24 cellular contexts compared by ENCODE assay signal in the genomic region with DNA sequence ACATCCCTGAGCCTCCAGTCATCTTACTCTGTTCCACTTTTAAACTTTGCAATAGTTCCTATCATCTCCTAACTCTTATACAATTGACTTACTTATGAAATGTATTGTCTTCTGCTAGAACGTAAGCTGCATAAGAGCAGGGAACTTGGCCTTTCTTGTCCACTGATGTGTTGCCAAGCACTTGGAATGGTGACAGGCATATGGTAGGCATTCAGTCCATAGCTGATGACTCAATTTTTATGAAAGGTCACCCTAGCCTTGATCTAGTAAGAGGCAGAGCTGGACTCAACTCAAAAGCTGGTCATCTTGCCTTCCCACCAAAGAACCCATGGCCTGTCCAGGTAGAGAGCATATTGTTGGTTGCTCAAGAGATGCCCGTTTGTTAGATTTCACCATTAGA.
"Had no signal": no experiment of that assay in that cellular context is flagged by ENCODE, and none has a peak within 500 bp of the region (broad histone marks: within the 10 kb centered on the region; RNA-seq: fewer than 3 reads in every experiment).

No MANE protein-coding gene starts in this region.

- H3K9me3 ChIP-seq: heart left ventricle, neutrophil, psoas muscle, right lobe of liver, spleen, thoracic aorta, transverse colon had no signal

- H3K9me3 Mint-ChIP-seq: endodermal cell; naive thymus-derived CD4-positive, alpha-beta T cell; nephron progenitor cell; stimulated activated naive B cell treated with anti-CD40 and anti-IgM and Interleukin-4, amounts not matched to agents 10 μg/mL and 1 μg/mL and 100 μg/mL, for 72 hours; stimulated activated naive CD8-positive, alpha-beta T cell treated with anti-CD3 and anti-CD28 coated beads, Interleukin-15, amount 100 ng/mL, for 72 hours had no signal

- H3K27ac Mint-ChIP-seq: endodermal cell; nephron progenitor cell; stimulated activated naive B cell treated with anti-CD40 and anti-IgM and Interleukin-4, amounts not matched to agents 10 μg/mL and 1 μg/mL and 100 μg/mL, for 72 hours had no signal

- H3K27ac ChIP-seq: coronary artery, heart left ventricle, neutrophil, psoas muscle, right lobe of liver, spleen, thoracic aorta, transverse colon had no signal

- ATAC-seq: heart left ventricle; left colon; naive thymus-derived CD4-positive, alpha-beta T cell; right lobe of liver; stimulated activated naive B cell treated with anti-CD40 and anti-IgM and Interleukin-4, amounts not matched to agents 10 μg/mL and 1 μg/mL and 100 μg/mL, for 72 hours; stimulated activated naive CD8-positive, alpha-beta T cell treated with anti-CD3 and anti-CD28 coated beads, Interleukin-15, amount 100 ng/mL, for 72 hours had no signal

- H3K4me3 ChIP-seq: coronary artery, heart left ventricle, psoas muscle, right lobe of liver, spleen, thoracic aorta, transverse colon had no signal

- DNase-seq: effector CD4-positive, alpha-beta T cell; endodermal cell; erythroblast; foreskin melanocyte; heart left ventricle; hippocampal formation; left colon; mammary epithelial cell; naive thymus-derived CD4-positive, alpha-beta T cell; nephron progenitor cell; psoas muscle; retina; right lobe of liver; spleen; stimulated activated CD4-positive, alpha-beta T cell treated with anti-CD3 and anti-CD28 coated beads, Interleukin-15, amount 100 ng/mL, for 24 hours; stimulated activated CD4-positive, alpha-beta T cell treated with anti-CD3 and anti-CD28 coated beads, Interleukin-1b, Interleukin-23, amount 100 ng/mL, for 48 hours; stimulated activated CD4-positive, alpha-beta T cell treated with anti-CD3 and anti-CD28 coated beads, Interleukin-4, amount 100 ng/mL, for 24 hours; stimulated activated naive B cell treated with anti-CD40 and anti-IgM and Interleukin-4, amounts not matched to agents 10 μg/mL and 1 μg/mL and 100 μg/mL, for 72 hours; stimulated activated naive CD8-positive, alpha-beta T cell treated with anti-CD3 and anti-CD28 coated beads, Interleukin-15, amount 100 ng/mL, for 72 hours; substantia nigra; transverse colon had no signal

- H3K36me3 ChIP-seq: heart left ventricle, neutrophil, right lobe of liver, spleen, thoracic aorta, transverse colon had no signal

- H3K4me1 ChIP-seq: psoas muscle, right lobe of liver had no signal

- H3K27me3 ChIP-seq: heart left ventricle, right lobe of liver, spleen, transverse colon had no signal

- H3K36me3 Mint-ChIP-seq: stimulated activated naive B cell treated with anti-CD40 and anti-IgM and Interleukin-4, amounts not matched to agents 10 μg/mL and 1 μg/mL and 100 μg/mL, for 72 hours had no signal

- H3K4me3 Mint-ChIP-seq: endodermal cell; naive thymus-derived CD4-positive, alpha-beta T cell; nephron progenitor cell; stimulated activated naive B cell treated with anti-CD40 and anti-IgM and Interleukin-4, amounts not matched to agents 10 μg/mL and 1 μg/mL and 100 μg/mL, for 72 hours; stimulated activated naive CD8-positive, alpha-beta T cell treated with anti-CD3 and anti-CD28 coated beads, Interleukin-15, amount 100 ng/mL, for 72 hours had no signal

- H3K4me1 Mint-ChIP-seq: nephron progenitor cell; stimulated activated naive CD8-positive, alpha-beta T cell treated with anti-CD3 and anti-CD28 coated beads, Interleukin-15, amount 100 ng/mL, for 72 hours had no signal
